ENCODE assay signal across 8 cellular contexts in genomic region chr19:32345261-32346207, GRCh38. TPM values are rescaled to one million over a fixed set of nuclear protein-coding genes. Genes with fewer than 3 reads are reported as not detected.
DNase-seq lines count a peak whose midpoint lies in the region; ATAC-seq, FAIRE-seq and TF ChIP-seq lines count a peak whose summit lies in the region.

Gene ZNF507 (plus strand): TSS chr19:32345610. CDS start chr19:32352831, 7,221 bp downstream.

- H3K36me3 ChIP-seq in liver (ENCODE audit: control insufficient read depth in 4 of 4, insufficient read depth in 3 of 4, low read depth in 1 of 4, low read length in 3 of 4): peaks cover 0 to 7% (median 0%) of the 10 kb centered on the region in 4 donors

- ATAC-seq in HG03439 (IDR thresholded peaks at IDR 0.05; ENCODE audit: unreplicated experiment): peak; percentile 90

- TF ChIP-seq RAD21 in liver (IDR thresholded peaks at IDR 0.05): no peak

- WGBS in liver: 3% methylated on average over 72 of the region's 72 CpGs

- peak within 1 kb of the TSS; percentile 79 to 98 (median 95) for H3K4me3 ChIP-seq in liver (ENCODE audit: low read depth in 1 of 3, low read length in 3 of 3)

- TF ChIP-seq CTCF in liver (IDR thresholded peaks at IDR 0.05; ENCODE audit: low read depth, low read length, missing input control): no peak

- peaks cover 5 to 40% (median 28%) of the 10 kb centered on the region in 4 donors for H3K4me1 ChIP-seq in liver (ENCODE audit: control insufficient read depth in 4 of 4, insufficient read depth in 4 of 4, low read length in 3 of 4)

- DNase-seq in C1 segment of cervical spinal cord (lab: John Stamatoyannopoulos, UW): peak in 13 of 14 donors; percentile 53 to 92 (median 83)
- peak; percentile 94 for DNase-seq in GM19239 (ENCODE audit: insufficient read length, low spot score)
- peak; percentile 4 for DNase-seq in NCI-H524 treated with DMSO at 0.1 percent for 48 hours (lab: John Stamatoyannopoulos, UW)
- DNase-seq in activated CD4-positive, alpha-beta T cell treated with anti-CD3 and anti-CD28 coated beads, Interleukin-2, amount 50 U/mL, for 24 hours (ENCODE audit: low read depth in 1 of 2, low spot score in 1 of 2): peak; percentile 70 to 78
- DNase-seq in dermis blood vessel endothelial cell: peak; percentile 84
- peak; percentile 86 for DNase-seq in stimulated activated CD4-positive, alpha-beta T cell treated with anti-CD3 and anti-CD28 coated beads, Interleukin-4, amount 100 ng/mL, for 1 hour

- peak; percentile 48 for FAIRE-seq in GM19239 (lab: Jason Lieb, UNC)

- no peaks in the 10 kb centered on the region for H3K9me3 ChIP-seq in liver (ENCODE audit: control insufficient read depth in 4 of 4, low read length in 3 of 4)

- H3K9ac ChIP-seq in liver (ENCODE audit: low read depth in 1 of 2, low read length in 2 of 2): peak within 1 kb of the TSS; percentile 87 to 89

- no peaks in the 10 kb centered on the region for H3K27me3 ChIP-seq in liver (ENCODE audit: control insufficient read depth in 4 of 4, insufficient read depth in 4 of 4, low read length in 3 of 4)

- peak within 1 kb of the TSS; percentile 83 to 91 for H3K27ac ChIP-seq in liver (ENCODE audit: low read depth in 1 of 2, low read length in 2 of 2)

TF ChIP-seq in liver, 16 proteins besides CTCF, POLR2A, EP300 and RAD21:
- TF ChIP-seq REST (IDR thresholded peaks at IDR 0.05) (no peak), YY1 (IDR thresholded peaks at IDR 0.05) (peak; percentile 98)

RNA-seq across cellular contexts. Expression of gene ZNF507, which starts in this region (rescaled TPM):
- total RNA-seq in dermis blood vessel endothelial cell (12.3 and 16.8 TPM in 2 replicates), liver (10 to 100 TPM; 11.1 to 14.1 TPM)
- 1 to 10 TPM; 2.9 to 3.0 TPM for polyA plus RNA-seq in liver

Comparison
In these comparisons a context has a peak if more than half of its experiments do, and no peak if none do; other contexts are left out.
1. Peak in every context shown above with its lines: DNase-seq, ATAC-seq, H3K4me3 ChIP-seq and H3K27ac ChIP-seq.
2. DNase-seq: peak in every context shown above with its lines; median percentile 94 in GM19239; 86 in stimulated activated CD4-positive, alpha-beta T cell treated with anti-CD3 and anti-CD28 coated beads, Interleukin-4, amount 100 ng/mL, for 1 hour; 84 in dermis blood vessel endothelial cell; 83 in C1 segment of cervical spinal cord; 74 in activated CD4-positive, alpha-beta T cell treated with anti-CD3 and anti-CD28 coated beads, Interleukin-2, amount 50 U/mL, for 24 hours; 4 in NCI-H524 treated with DMSO at 0.1 percent for 48 hours.